Comparison of ENCODE assay signal across 29 cellular contexts in genomic region chr3:32153414-32154016, GRCh38.
"Had no signal": no experiment of that assay in that cellular context is flagged by ENCODE, and none has a peak within 500 bp of the region (broad histone marks: within the 10 kb centered on the region; RNA-seq: fewer than 3 reads in every experiment).

No MANE protein-coding gene starts in this region.

- DNase-seq: activated CD4-positive, alpha-beta memory T cell treated with anti-CD3 and anti-CD28 coated beads, Interleukin-2, amount 10 ng/mL, durations not matched to agents 7 days and 5 days; activated CD4-positive, alpha-beta T cell treated with anti-CD3 and anti-CD28 coated beads for 1 hour; activated CD4-positive, alpha-beta T cell treated with anti-CD3 and anti-CD28 coated beads for 48 hours; activated CD4-positive, CD25-positive, alpha-beta regulatory T cell; activated CD8-positive, alpha-beta memory T cell treated with anti-CD3 and anti-CD28 coated beads for 24 hours; activated CD8-positive, alpha-beta memory T cell treated with anti-CD3 and anti-CD28 coated beads, Interleukin-2, amount 10 ng/mL, durations not matched to agents 7 days and 5 days; activated CD8-positive, alpha-beta memory T cell treated with anti-CD3 and anti-CD28 coated beads, Interleukin-2, amount 50 U/mL, for 48 hours; activated effector memory CD4-positive, alpha-beta T cell treated with Interleukin-2 at 50 U/mL for 16 hours; activated naive CD4-positive, alpha-beta T cell treated with anti-CD3 and anti-CD28 coated beads, Interleukin-2, amount 10 ng/mL, durations not matched to agents 7 days and 5 days; activated naive CD8-positive, alpha-beta T cell treated with anti-CD3 and anti-CD28 coated beads, Interleukin-2, amount 50 U/mL, for 24 hours; activated T-cell treated with anti-CD3 and anti-CD28 coated beads, Interleukin-2, amount 50 U/mL, for 48 hours; KBM-7; NCI-H1436 treated with DMSO at 0.1 percent for 48 hours; NCI-H187; NCI-H2029 treated with DMSO at 0.1 percent for 48 hours; NCI-H2107; NCI-H446 treated with DMSO at 0.1 percent for 48 hours; NK-92 treated with Interleukin-12 subunit alpha and Interleukin-12 subunit beta, amount 100 ng/mL, for 24 hours; SIG-M5; T-cell; T-helper 2 cell; T-helper 9 cell; WERI-Rb-1 had no signal

- H3K27ac ChIP-seq: RWPE1, WERI-Rb-1 had no signal

- H3K4me3 Mint-ChIP-seq: activated CD4-positive, alpha-beta memory T cell treated with anti-CD3 and anti-CD28 coated beads, Interleukin-2, amount 10 ng/mL, durations not matched to agents 7 days and 5 days; activated CD8-positive, alpha-beta memory T cell treated with anti-CD3 and anti-CD28 coated beads, Interleukin-2, amount 10 ng/mL, durations not matched to agents 7 days and 5 days; activated naive CD4-positive, alpha-beta T cell treated with anti-CD3 and anti-CD28 coated beads, Interleukin-2, amount 10 ng/mL, durations not matched to agents 7 days and 5 days; activated naive CD8-positive, alpha-beta T cell; activated naive CD8-positive, alpha-beta T cell treated with anti-CD3 and anti-CD28 coated beads, Interleukin-2, amount 50 U/mL, for 24 hours; brain; central memory CD8-positive, alpha-beta T cell; IgD-negative memory B cell; T-cell had no signal

- H3K27me3 Mint-ChIP-seq: activated CD4-positive, alpha-beta memory T cell treated with anti-CD3 and anti-CD28 coated beads, Interleukin-2, amount 10 ng/mL, durations not matched to agents 7 days and 5 days; activated CD8-positive, alpha-beta memory T cell treated with anti-CD3 and anti-CD28 coated beads, Interleukin-2, amount 10 ng/mL, durations not matched to agents 7 days and 5 days; activated naive CD4-positive, alpha-beta T cell treated with anti-CD3 and anti-CD28 coated beads, Interleukin-2, amount 10 ng/mL, durations not matched to agents 7 days and 5 days; activated naive CD8-positive, alpha-beta T cell; activated naive CD8-positive, alpha-beta T cell treated with anti-CD3 and anti-CD28 coated beads, Interleukin-2, amount 50 U/mL, for 24 hours; central memory CD8-positive, alpha-beta T cell; IgD-negative memory B cell; T-cell had no signal

- H3K36me3 ChIP-seq: WERI-Rb-1 had no signal

- H3K27ac Mint-ChIP-seq: activated CD4-positive, alpha-beta memory T cell treated with anti-CD3 and anti-CD28 coated beads, Interleukin-2, amount 10 ng/mL, durations not matched to agents 7 days and 5 days; activated CD8-positive, alpha-beta memory T cell treated with anti-CD3 and anti-CD28 coated beads, Interleukin-2, amount 10 ng/mL, durations not matched to agents 7 days and 5 days; activated naive CD4-positive, alpha-beta T cell treated with anti-CD3 and anti-CD28 coated beads, Interleukin-2, amount 10 ng/mL, durations not matched to agents 7 days and 5 days; activated naive CD8-positive, alpha-beta T cell; activated naive CD8-positive, alpha-beta T cell treated with anti-CD3 and anti-CD28 coated beads, Interleukin-2, amount 50 U/mL, for 24 hours; IgD-negative memory B cell; T-cell had no signal

- H3K4me1 Mint-ChIP-seq: activated CD4-positive, alpha-beta memory T cell treated with anti-CD3 and anti-CD28 coated beads, Interleukin-2, amount 10 ng/mL, durations not matched to agents 7 days and 5 days; activated CD8-positive, alpha-beta memory T cell treated with anti-CD3 and anti-CD28 coated beads, Interleukin-2, amount 10 ng/mL, durations not matched to agents 7 days and 5 days; activated naive CD4-positive, alpha-beta T cell treated with anti-CD3 and anti-CD28 coated beads, Interleukin-2, amount 10 ng/mL, durations not matched to agents 7 days and 5 days; brain; central memory CD8-positive, alpha-beta T cell; IgD-negative memory B cell; T-cell had no signal

- ATAC-seq: activated CD8-positive, alpha-beta memory T cell treated with anti-CD3 and anti-CD28 coated beads, Interleukin-2, amount 10 ng/mL, durations not matched to agents 7 days and 5 days; Right ventricle myocardium inferior; T-cell had no signal
